ENCODE assay signal across 22 cellular contexts in the genomic region with DNA sequence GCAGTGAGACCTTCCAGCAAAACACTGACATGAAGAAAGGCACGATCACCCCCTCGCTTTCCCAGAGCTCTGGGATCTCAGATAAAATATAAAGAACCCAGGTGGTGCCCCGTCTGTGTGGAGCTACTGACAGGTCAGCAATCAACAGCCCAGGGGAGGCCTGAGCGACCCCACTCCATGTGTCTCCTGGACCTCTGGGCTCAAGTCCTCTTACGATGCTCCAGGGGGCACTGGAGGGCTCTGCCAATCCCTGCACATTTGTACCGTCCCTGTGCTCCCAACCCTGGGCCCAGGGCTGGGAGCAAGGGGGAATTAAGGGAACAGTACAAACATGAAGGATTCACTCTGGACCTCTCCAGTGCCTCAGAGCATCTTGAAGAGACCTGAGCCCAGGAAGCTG. TPM values are rescaled to one million over a fixed set of nuclear protein-coding genes. Genes with fewer than 3 reads are reported as not detected.
DNase-seq lines count a peak whose midpoint lies in the region; ATAC-seq and TF ChIP-seq lines count a peak whose summit lies in the region.
"Had no signal": no experiment of that assay in that cellular context is flagged by ENCODE, and none has a peak within 500 bp of the region (broad histone marks: within the 10 kb centered on the region; RNA-seq: fewer than 3 reads in every experiment).

No MANE protein-coding gene starts in this region.

- no peak overlapping the region for H2BK20ac ChIP-seq in H9 (ENCODE audit: low read depth, low read length, poor library complexity, severe bottlenecking)

- no peaks in the 10 kb centered on the region for H3K4me1 ChIP-seq in H9 (ENCODE audit: insufficient read depth, low read length)
- H3K4me1 ChIP-seq: spleen had no signal

- no peak overlapping the region for H3K27ac Mint-ChIP-seq in H9
- H3K27ac Mint-ChIP-seq in WTC11: no peak overlapping the region
- H3K27ac Mint-ChIP-seq: activated naive CD8-positive, alpha-beta T cell; activated T-cell treated with anti-CD3 and anti-CD28 coated beads, Interleukin-2, amount 50 U/mL, for 72 hours; immature natural killer cell had no signal

- no peak overlapping the region for H3K4ac ChIP-seq in H9 (ENCODE audit: low read depth, low read length)

- H3K4me1 Mint-ChIP-seq in H9: no peaks in the 10 kb centered on the region
- no peaks in the 10 kb centered on the region for H3K4me1 Mint-ChIP-seq in WTC11
- H3K4me1 Mint-ChIP-seq: immature natural killer cell had no signal

- H3K79me2 ChIP-seq in H9 (ENCODE audit: insufficient read depth, low read length): no peaks in the 10 kb centered on the region

- H3K18ac ChIP-seq in H9 (ENCODE audit: insufficient read length, low read depth, low read length): no peak overlapping the region

- no CpG with 5 or more reads among the region's 6 CpGs for WGBS in H9 (ENCODE audit: extremely low coverage, insufficient read length, low lambda C conversion rate)

- no peaks in the 10 kb centered on the region for H3K79me1 ChIP-seq in H9 (ENCODE audit: insufficient read depth, low read depth, low read length, poor library complexity, severe bottlenecking)

- no peak overlapping the region for H3K9ac ChIP-seq in H9 (ENCODE audit: extremely low read depth, insufficient read length, low read length)
- H3K9ac ChIP-seq: KMS-11 had no signal

- CTCF ChIA-PET in WTC11 (lab: Charles Lee): interaction anchor here (0.7 to 1.3 kb wide), 2 partner anchors 37 to 67 kb away, joined by 3 to 7 read pairs; no protein-coding TSS in a partner anchor

- peaks cover 0 to 3% of the 10 kb centered on the region in 2 experiments; a peak in 1 of 5 replicates for H3K9me3 Mint-ChIP-seq in H9
- no peaks in the 10 kb centered on the region for H3K9me3 Mint-ChIP-seq in WTC11
- H3K9me3 Mint-ChIP-seq: activated T-cell treated with anti-CD3 and anti-CD28 coated beads, Interleukin-2, amount 50 U/mL, for 72 hours had no signal

- H3K27me3 ChIP-seq in H9 (ENCODE audit: insufficient read depth, low read length): no peaks in the 10 kb centered on the region; the same call in 1 of the 2 replicates

- H2BK5ac ChIP-seq in H9 (ENCODE audit: insufficient read length, low read length): no peak overlapping the region

- no peak overlapping the region for H2BK15ac ChIP-seq in H9 (ENCODE audit: low read depth, low read length)

- no peak overlapping the region for H4K5ac ChIP-seq in H9 (ENCODE audit: insufficient read length, low read depth, low read length)

- no peak overlapping the region for H4K91ac ChIP-seq in H9 (ENCODE audit: insufficient read length, low read depth, low read length)

- no peak overlapping the region for H3K56ac ChIP-seq in H9 (ENCODE audit: insufficient read length, low read depth, low read length)

- H2BK12ac ChIP-seq in H9 (ENCODE audit: insufficient read length, low read depth, low read length): no peak overlapping the region

- H3K27me3 Mint-ChIP-seq in H9 (ENCODE audit: low read depth): peaks cover 13% of the 10 kb centered on the region
- H3K27me3 Mint-ChIP-seq in WTC11 (ENCODE audit: low read depth): peaks cover 3% of the 10 kb centered on the region; the same call in 1 of the 2 replicates

- H3K4me3 Mint-ChIP-seq in H9 (no peak overlapping the region), WTC11 (no peak overlapping the region)
- H3K4me3 Mint-ChIP-seq: activated naive CD8-positive, alpha-beta T cell; activated T-cell treated with anti-CD3 and anti-CD28 coated beads, Interleukin-2, amount 50 U/mL, for 72 hours; immature natural killer cell had no signal

- ATAC-seq in WTC11: peak; percentile 90
- ATAC-seq in HG02759 (IDR thresholded peaks at IDR 0.05; ENCODE audit: unreplicated experiment): no peak
- no peak for ATAC-seq in HG03571 (IDR thresholded peaks at IDR 0.05; ENCODE audit: unreplicated experiment)
- ATAC-seq: activated T-cell treated with anti-CD3 and anti-CD28 coated beads, Interleukin-2, amount 50 U/mL, for 72 hours had no signal

- no peak overlapping the region for H2BK120ac ChIP-seq in H9 (ENCODE audit: low read depth, low read length, poor library complexity, severe bottlenecking)

- H3K14ac ChIP-seq in H9 (ENCODE audit: insufficient read depth, low read length): no peak overlapping the region

- no peak overlapping the region for H3K4me2 ChIP-seq in H9 (ENCODE audit: insufficient read depth, insufficient read length, low read length)
- H3K4me2 ChIP-seq: KMS-11 had no signal

- H3T11ph ChIP-seq in H9 (ENCODE audit: low read length): no peak overlapping the region

- H3K36me3 Mint-ChIP-seq in H9 (ENCODE audit: insufficient read depth in 1 of 3, low read depth in 3 of 3) (no peaks in the 10 kb centered on the region), WTC11 (no peaks in the 10 kb centered on the region)
- H3K36me3 Mint-ChIP-seq: activated naive CD8-positive, alpha-beta T cell; immature natural killer cell had no signal

- peak; percentile 36 for DNase-seq in COR-L47 (lab: John Stamatoyannopoulos, UW)
- DNase-seq in H9: peak; percentile 37
- DNase-seq in WTC11 (ENCODE audit: low spot score): peak; percentile 30
- DNase-seq in SK-N-DZ (ENCODE audit: low spot score): no peak
- DNase-seq: activated CD4-positive, CD25-positive, alpha-beta regulatory T cell treated with anti-CD3 and anti-CD28 coated beads, Interleukin-2, amount 50 U/mL, for 72 hours; activated CD8-positive, alpha-beta memory T cell treated with anti-CD3 and anti-CD28 coated beads for 24 hours; activated T-cell treated with anti-CD3 and anti-CD28 coated beads, Interleukin-2, amount 50 U/mL, for 72 hours; AML-193; immature natural killer cell; MV-4-11; NCI-H2171; NCI-H774; spleen; T1000 had no signal

- no peak overlapping the region for H2AFZ ChIP-seq in H9 (ENCODE audit: low read length)

- H4K8ac ChIP-seq in H9 (replicated peaks; ENCODE audit: insufficient read length, low read depth, low read length): no peak overlapping the region

- no peak overlapping the region for H3K23ac ChIP-seq in H9 (ENCODE audit: insufficient read length, low read depth, low read length)

- H4K20me1 ChIP-seq in H9 (ENCODE audit: control insufficient read depth, insufficient read depth, insufficient read length): no peaks in the 10 kb centered on the region

- H2AK5ac ChIP-seq in H9 (ENCODE audit: insufficient read length, low read length): no peak overlapping the region

- H3K27ac ChIP-seq in H9 (ENCODE audit: insufficient read length, low read depth, low read length): no peak overlapping the region
- H3K27ac ChIP-seq: KMS-11, spleen had no signal

- POLR2A ChIA-PET in WTC11 (lab: Charles Lee): no interaction called here

- H3K9me3 ChIP-seq in H9 (ENCODE audit: control insufficient read depth, low read depth, low read length): no peaks in the 10 kb centered on the region
- H3K9me3 ChIP-seq: spleen had no signal

- TF ChIP-seq CTCF in H9 (conservative IDR thresholded peaks at IDR 0.05) (peak; percentile 48), WTC11 (IDR thresholded peaks at IDR 0.05) (no peak)

- H3K23me2 ChIP-seq in H9 (ENCODE audit: insufficient read length, low read depth, low read length, poor library complexity, severe bottlenecking): no peaks in the 10 kb centered on the region

TF ChIP-seq in WTC11, 78 proteins besides CTCF, POLR2A, EP300 and RAD21 (continues in another document):
- TF ChIP-seq ZNF219 (CRISPR knock-in tag; IDR thresholded peaks at IDR 0.05; ENCODE audit: borderline replicate concordance) (no peak), SP1 (CRISPR knock-in tag; conservative IDR thresholded peaks at IDR 0.05) (no peak), SMAD3 (CRISPR knock-in tag; IDR thresholded peaks at IDR 0.05; ENCODE audit: borderline replicate concordance) (no peak), IRF2 (CRISPR knock-in tag; IDR thresholded peaks at IDR 0.05; ENCODE audit: borderline replicate concordance, low read depth) (no peak), FOXK1 (CRISPR knock-in tag; IDR thresholded peaks at IDR 0.05) (no peak)
- TF ChIP-seq, protein P1, sequence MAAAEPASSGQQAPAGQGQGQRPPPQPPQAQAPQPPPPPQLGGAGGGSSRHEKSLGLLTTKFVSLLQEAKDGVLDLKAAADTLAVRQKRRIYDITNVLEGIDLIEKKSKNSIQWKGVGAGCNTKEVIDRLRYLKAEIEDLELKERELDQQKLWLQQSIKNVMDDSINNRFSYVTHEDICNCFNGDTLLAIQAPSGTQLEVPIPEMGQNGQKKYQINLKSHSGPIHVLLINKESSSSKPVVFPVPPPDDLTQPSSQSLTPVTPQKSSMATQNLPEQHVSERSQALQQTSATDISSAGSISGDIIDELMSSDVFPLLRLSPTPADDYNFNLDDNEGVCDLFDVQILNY (CRISPR knock-in tag; IDR thresholded peaks at IDR 0.05): no peak
- TF ChIP-seq, protein P2, sequence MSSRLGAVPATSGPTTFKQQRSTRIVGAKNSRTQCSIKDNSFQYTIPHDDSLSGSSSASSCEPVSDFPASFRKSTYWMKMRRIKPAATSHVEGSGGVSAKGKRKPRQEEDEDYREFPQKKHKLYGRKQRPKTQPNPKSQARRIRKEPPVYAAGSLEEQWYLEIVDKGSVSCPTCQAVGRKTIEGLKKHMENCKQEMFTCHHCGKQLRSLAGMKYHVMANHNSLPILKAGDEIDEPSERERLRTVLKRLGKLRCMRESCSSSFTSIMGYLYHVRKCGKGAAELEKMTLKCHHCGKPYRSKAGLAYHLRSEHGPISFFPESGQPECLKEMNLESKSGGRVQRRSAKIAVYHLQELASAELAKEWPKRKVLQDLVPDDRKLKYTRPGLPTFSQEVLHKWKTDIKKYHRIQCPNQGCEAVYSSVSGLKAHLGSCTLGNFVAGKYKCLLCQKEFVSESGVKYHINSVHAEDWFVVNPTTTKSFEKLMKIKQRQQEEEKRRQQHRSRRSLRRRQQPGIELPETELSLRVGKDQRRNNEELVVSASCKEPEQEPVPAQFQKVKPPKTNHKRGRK (CRISPR knock-in tag; IDR thresholded peaks at IDR 0.05; ENCODE audit: borderline replicate concordance): no peak

RNA-seq across cellular contexts. Expression of gene S100A7A, which starts 12.5 kb away (rescaled TPM):
- total RNA-seq in H9 (2021) (not detected in 2 replicates), WTC11 (2021) (not detected in 3 replicates)
- not detected in 2 replicates for polyA plus RNA-seq in SK-N-DZ (2014; cell fraction: cytosol; rRNA removed)
- polyA plus RNA-seq in SK-N-DZ (2014; cell fraction: nucleus; rRNA removed): not detected in 2 replicates
- total RNA-seq: activated T-cell treated with anti-CD3 and anti-CD28 coated beads, Interleukin-2, amount 50 U/mL, for 72 hours; Daoy; fibroblast of lung; lower leg skin; spleen; ureter had no signal
- polyA plus RNA-seq: fibroblast of lung, immature natural killer cell, spleen had no signal

RNA-seq across cellular contexts. Expression of gene S100A7, which starts 31.7 kb away (rescaled TPM):
- total RNA-seq in H9 (2021) (not detected in 2 replicates), WTC11 (2021) (not detected in 3 replicates)
- polyA plus RNA-seq in SK-N-DZ (2014; cell fraction: cytosol; rRNA removed): not detected in 2 replicates
- polyA plus RNA-seq in SK-N-DZ (2014; cell fraction: nucleus; rRNA removed): not detected in 2 replicates
- total RNA-seq: activated T-cell treated with anti-CD3 and anti-CD28 coated beads, Interleukin-2, amount 50 U/mL, for 72 hours; Daoy; fibroblast of lung; spleen; ureter had no signal
- polyA plus RNA-seq: fibroblast of lung, immature natural killer cell, spleen had no signal

RNA-seq across cellular contexts. Expression of gene S100A8, which starts 37.9 kb away (rescaled TPM):
- not detected in 2 replicates for total RNA-seq in H9 (2021)
- total RNA-seq in WTC11 (2021): 1.4 TPM in 1 of 3 replicates, not detected in the others
- not detected in 2 replicates for polyA plus RNA-seq in SK-N-DZ (2014; cell fraction: cytosol; rRNA removed)
- not detected in 2 replicates for polyA plus RNA-seq in SK-N-DZ (2014; cell fraction: nucleus; rRNA removed)
- total RNA-seq: activated T-cell treated with anti-CD3 and anti-CD28 coated beads, Interleukin-2, amount 50 U/mL, for 72 hours; Daoy; fibroblast of lung had no signal
- polyA plus RNA-seq: fibroblast of lung had no signal

RNA-seq across cellular contexts. Expression of gene S100A12, which starts 53.4 kb away (rescaled TPM):
- total RNA-seq in H9 (2021) (not detected in 2 replicates), WTC11 (2021) (not detected in 3 replicates)
- not detected in 2 replicates for polyA plus RNA-seq in SK-N-DZ (2014; cell fraction: cytosol; rRNA removed)
- not detected in 2 replicates for polyA plus RNA-seq in SK-N-DZ (2014; cell fraction: nucleus; rRNA removed)
- total RNA-seq: activated T-cell treated with anti-CD3 and anti-CD28 coated beads, Interleukin-2, amount 50 U/mL, for 72 hours; Daoy; fibroblast of lung; ureter had no signal
- polyA plus RNA-seq: fibroblast of lung had no signal
